Comparison of ENCODE assay signal across 14 cellular contexts in genomic region chr5:119396265-119396664, GRCh38. TPM values are rescaled to one million over a fixed set of nuclear protein-coding genes. Genes with fewer than 3 reads are reported as not detected.
A peak's percentile ranks its signal among the peaks of the same experiment; 100 is the strongest.
DNase-seq lines count a peak whose midpoint lies in the region; ATAC-seq, FAIRE-seq and TF ChIP-seq lines count a peak whose summit lies in the region.
"Had no signal": no experiment of that assay in that cellular context is flagged by ENCODE, and none has a peak within 500 bp of the region (broad histone marks: within the 10 kb centered on the region; RNA-seq: fewer than 3 reads in every experiment).

No MANE protein-coding gene starts in this region.

- H3K9ac ChIP-seq in OCI-LY3 (ENCODE audit: low read length) = no peak overlapping the region

- peaks cover 56% of the 10 kb centered on the region for H3K79me2 ChIP-seq in OCI-LY3 (ENCODE audit: low read length)

- H3K4me3 ChIP-seq in OCI-LY3 (ENCODE audit: low read length) = no peak overlapping the region
- H3K4me3 ChIP-seq: cardiac muscle cell, GM23338, uterus had no signal

- H3K4me1 ChIP-seq in OCI-LY3 (ENCODE audit: low read length) = peaks cover 78% of the 10 kb centered on the region
- H3K4me1 ChIP-seq: uterus had no signal

- H3K9me3 ChIP-seq in OCI-LY3 (ENCODE audit: insufficient read depth, low read length) = no peaks in the 10 kb centered on the region
- H3K9me3 ChIP-seq: uterus had no signal

- H3K36me3 ChIP-seq in OCI-LY3 (replicated peaks; ENCODE audit: low read depth, low read length) = peaks cover 38% of the 10 kb centered on the region
- H3K36me3 ChIP-seq: uterus had no signal

- peaks cover 43% of the 10 kb centered on the region for H3K36me3 Mint-ChIP-seq in dendritic cell treated with granulocyte-macrophage colony-stimulating factor and Interleukin-4, amounts not matched to agents 40 ng/mL and 50 ng/mL, for 4 days (ENCODE audit: low read depth)
- no peaks in the 10 kb centered on the region for H3K36me3 Mint-ChIP-seq in glutamatergic neuron (ENCODE audit: unreplicated experiment)

- intact Hi-C loops in dendritic cell treated with granulocyte-macrophage colony-stimulating factor and Interleukin-4, amounts not matched to agents 40 ng/mL and 50 ng/mL, for 4 days (cut with micrococcal nuclease) = no loop called here

- no peaks in the 10 kb centered on the region for H3K27me3 Mint-ChIP-seq in dendritic cell treated with granulocyte-macrophage colony-stimulating factor and Interleukin-4, amounts not matched to agents 40 ng/mL and 50 ng/mL, for 4 days
- H3K27me3 Mint-ChIP-seq in glutamatergic neuron (ENCODE audit: unreplicated experiment) = no peaks in the 10 kb centered on the region

- H3K27ac ChIP-seq in OCI-LY3 (ENCODE audit: low read length) = peak overlapping the region; percentile 52
- H3K27ac ChIP-seq: cardiac muscle cell, HL-60, uterus had no signal

- H3K27ac Mint-ChIP-seq in dendritic cell treated with granulocyte-macrophage colony-stimulating factor and Interleukin-4, amounts not matched to agents 40 ng/mL and 50 ng/mL, for 4 days = peak overlapping the region; percentile 47
- no peak overlapping the region for H3K27ac Mint-ChIP-seq in glutamatergic neuron (ENCODE audit: unreplicated experiment)
- H3K27ac Mint-ChIP-seq: GM23338 had no signal

- peaks cover 36% of the 10 kb centered on the region for H4K20me1 ChIP-seq in OCI-LY3 (ENCODE audit: insufficient read depth, low read length)

- no peak for ATAC-seq in HG03095 (IDR thresholded peaks at IDR 0.05; ENCODE audit: unreplicated experiment)
- ATAC-seq: GM23338 had no signal

- peak overlapping the region; percentile 7 for H3K4me2 ChIP-seq in OCI-LY3 (ENCODE audit: low read length)
- H3K4me2 ChIP-seq: GM23338 had no signal

- no peaks in the 10 kb centered on the region for H3K9me3 Mint-ChIP-seq in dendritic cell treated with granulocyte-macrophage colony-stimulating factor and Interleukin-4, amounts not matched to agents 40 ng/mL and 50 ng/mL, for 4 days
- H3K9me3 Mint-ChIP-seq in glutamatergic neuron (ENCODE audit: unreplicated experiment) = no peaks in the 10 kb centered on the region
- H3K9me3 Mint-ChIP-seq: GM23338 had no signal

- H2AFZ ChIP-seq in OCI-LY3 (ENCODE audit: low read depth, low read length) = no peak overlapping the region
- H2AFZ ChIP-seq: GM23338 had no signal

- DNase-seq in stimulated activated CD4-positive, alpha-beta T cell treated with anti-CD3 and anti-CD28 coated beads, Interleukin-1b, Interleukin-23, amount 100 ng/mL, for 48 hours = peak; percentile 26
- no peak for DNase-seq in stimulated activated CD4-positive, alpha-beta T cell treated with anti-CD3 and anti-CD28 coated beads, Interleukin-4, amount 100 ng/mL, for 24 hours
- DNase-seq in NCI-H446 (lab: John Stamatoyannopoulos, UW) = no peak
- DNase-seq in glutamatergic neuron = no peak
- no peak for DNase-seq in HTR-8/SVneo (ENCODE audit: insufficient read length, low spot score)
- DNase-seq: foreskin melanocyte; stimulated activated CD4-positive, alpha-beta T cell treated with anti-CD3 and anti-CD28 coated beads, Interleukin-15, amount 100 ng/mL, for 24 hours; uterus had no signal

- FAIRE-seq in HTR-8/SVneo (lab: Jason Lieb, UNC) = no peak

- peaks cover 56% of the 10 kb centered on the region for H3K4me1 Mint-ChIP-seq in dendritic cell treated with granulocyte-macrophage colony-stimulating factor and Interleukin-4, amounts not matched to agents 40 ng/mL and 50 ng/mL, for 4 days (ENCODE audit: low read depth)
- H3K4me1 Mint-ChIP-seq in glutamatergic neuron (ENCODE audit: low read depth, unreplicated experiment) = peaks cover 9% of the 10 kb centered on the region

- H3K27me3 ChIP-seq in OCI-LY3 (ENCODE audit: low read depth, low read length) = no peaks in the 10 kb centered on the region
- H3K27me3 ChIP-seq: cardiac muscle cell, uterus had no signal

- no peak overlapping the region for H3K4me3 Mint-ChIP-seq in dendritic cell treated with granulocyte-macrophage colony-stimulating factor and Interleukin-4, amounts not matched to agents 40 ng/mL and 50 ng/mL, for 4 days
- no peak overlapping the region for H3K4me3 Mint-ChIP-seq in glutamatergic neuron (ENCODE audit: unreplicated experiment)
- H3K4me3 Mint-ChIP-seq: GM23338 had no signal

- TF ChIP-seq CTCF in OCI-LY3 (IDR thresholded peaks at IDR 0.05; ENCODE audit: low read depth, low read length) (no peak), glutamatergic neuron (IDR thresholded peaks at IDR 0.05; ENCODE audit: partially characterized antibody, unreplicated experiment) (no peak)

RNA-seq across cellular contexts. Expression of gene TNFAIP8, which starts 40.4 kb away (rescaled TPM):
- total RNA-seq in glutamatergic neuron (ENCODE audit: unreplicated experiment) = 2.5 TPM

RNA-seq across cellular contexts. Expression of gene HSD17B4, which starts 56.0 kb away (rescaled TPM):
- total RNA-seq in glutamatergic neuron (ENCODE audit: unreplicated experiment) = 161 TPM
